In genomic region chr5:149174847-149175234, GRCh38 we compare ENCODE assay signal across 17 cellular contexts. TPM values are rescaled to one million over a fixed set of nuclear protein-coding genes. Genes with fewer than 3 reads are reported as not detected.
DNase-seq lines count a peak whose midpoint lies in the region; ATAC-seq and TF ChIP-seq lines count a peak whose summit lies in the region.
"Had no signal": no experiment of that assay in that cellular context is flagged by ENCODE, and none has a peak within 500 bp of the region (broad histone marks: within the 10 kb centered on the region; RNA-seq: fewer than 3 reads in every experiment).

No MANE protein-coding gene starts in this region.

- no peak for TF ChIP-seq POLR2A in uterus (IDR thresholded peaks at IDR 0.05)

- intact Hi-C loops in left ventricle myocardium inferior (cut with micrococcal nuclease), result no loop called here
- intact Hi-C loops in Right ventricle myocardium superior (cut with DNase I), result loop anchor here (5.0 kb wide), 1 partner anchor 33 kb away; the partner anchor contains the start of gene ABLIM3
- intact Hi-C loops in uterus (cut with DNase I; ENCODE audit: low total_unique reads), result no loop called here

- H3K27me3 ChIP-seq in left ventricle myocardium inferior (ENCODE audit: low read depth) (no peaks in the 10 kb centered on the region), uterus (no peaks in the 10 kb centered on the region)
- H3K27me3 ChIP-seq: body of pancreas had no signal

- H3K36me3 ChIP-seq in left ventricle myocardium inferior (no peaks in the 10 kb centered on the region), uterus (no peaks in the 10 kb centered on the region)

- DNase-seq in left ventricle myocardium inferior (no peak), Right ventricle myocardium superior (no peak), dermis blood vessel endothelial cell (peak; percentile 38), myocyte (ENCODE audit: low read depth) (peak; percentile 46), uterus (no peak), HT-29 (ENCODE audit: low spot score) (no peak), DMS 273 treated with DMSO at 0.1 percent for 48 hours (lab: John Stamatoyannopoulos, UW) (no peak)
- DNase-seq in activated effector memory CD4-positive, alpha-beta T cell treated with anti-CD3 and anti-CD28 coated beads, Interleukin-2, amount 50 U/mL, for 16 hours, result no peak
- DNase-seq: ACHN, activated gamma-delta T cell, body of pancreas, endodermal cell, GOT3, Kasumi-1, NCI-H2029 treated with DMSO at 0.1 percent for 48 hours, NCI-H774, SHP77 treated with DMSO at 0.1 percent for 48 hours had no signal

- no peak for TF ChIP-seq CTCF in left ventricle myocardium inferior (IDR thresholded peaks at IDR 0.05; ENCODE audit: borderline replicate concordance)
- no peak for TF ChIP-seq CTCF in uterus (IDR thresholded peaks at IDR 0.05)

- H3K4me1 ChIP-seq in left ventricle myocardium inferior (peaks cover 100% of the 10 kb centered on the region), uterus (peaks cover 0 to 10% of the 10 kb centered on the region in 2 donors)
- H3K4me1 ChIP-seq: body of pancreas had no signal

- H3K9me3 ChIP-seq in left ventricle myocardium inferior (replicated peaks) (no peaks in the 10 kb centered on the region), uterus (no peaks in the 10 kb centered on the region)
- H3K9me3 ChIP-seq: body of pancreas had no signal

- H3K4me3 ChIP-seq in left ventricle myocardium inferior (no peak overlapping the region), uterus (no peak overlapping the region)
- H3K4me3 ChIP-seq: body of pancreas had no signal

- no peak for ATAC-seq in Right ventricle myocardium superior (ENCODE audit: poor library complexity)

- H3K27ac ChIP-seq in left ventricle myocardium inferior (replicated peaks) (peak overlapping the region; percentile 90), uterus (peak overlapping the region; percentile 71 to 79)
- H3K27ac ChIP-seq: body of pancreas had no signal

RNA-seq across cellular contexts. Expression of gene ABLIM3, which starts 33.5 kb away (rescaled TPM):
- total RNA-seq in left ventricle myocardium inferior, result 122 TPM
- 131 TPM for total RNA-seq in Right ventricle myocardium superior
- 29.8 and 41.3 TPM in 2 replicates for total RNA-seq in dermis blood vessel endothelial cell
- 126 and 220 TPM in 2 replicates for total RNA-seq in myocyte
- 131 TPM for polyA plus RNA-seq in myocyte (2012)
- 10 to 100 TPM in 2 of 4 donors, 1 to 10 TPM in 2; 2.6 to 49.5 (median 6.9) TPM for total RNA-seq in uterus
- 13.6 and 20.7 TPM in 2 replicates for total RNA-seq in HT-29 (2014; rRNA removed; shearing (Covaris generic))

Comparison
In these comparisons a context has a peak if more than half of its experiments do, and no peak if none do; other contexts are left out.
1. DNase-seq: peak in dermis blood vessel endothelial cell (single experiment) and myocyte (single experiment); none in left ventricle myocardium inferior (single experiment), Right ventricle myocardium superior (single experiment), uterus (0 of 2), HT-29 (single experiment), activated effector memory CD4-positive, alpha-beta T cell treated with anti-CD3 and anti-CD28 coated beads, Interleukin-2, amount 50 U/mL, for 16 hours (single experiment) and DMS 273 treated with DMSO at 0.1 percent for 48 hours (single experiment).